ENCODE assay signal across 10 cellular contexts in the genomic region with DNA sequence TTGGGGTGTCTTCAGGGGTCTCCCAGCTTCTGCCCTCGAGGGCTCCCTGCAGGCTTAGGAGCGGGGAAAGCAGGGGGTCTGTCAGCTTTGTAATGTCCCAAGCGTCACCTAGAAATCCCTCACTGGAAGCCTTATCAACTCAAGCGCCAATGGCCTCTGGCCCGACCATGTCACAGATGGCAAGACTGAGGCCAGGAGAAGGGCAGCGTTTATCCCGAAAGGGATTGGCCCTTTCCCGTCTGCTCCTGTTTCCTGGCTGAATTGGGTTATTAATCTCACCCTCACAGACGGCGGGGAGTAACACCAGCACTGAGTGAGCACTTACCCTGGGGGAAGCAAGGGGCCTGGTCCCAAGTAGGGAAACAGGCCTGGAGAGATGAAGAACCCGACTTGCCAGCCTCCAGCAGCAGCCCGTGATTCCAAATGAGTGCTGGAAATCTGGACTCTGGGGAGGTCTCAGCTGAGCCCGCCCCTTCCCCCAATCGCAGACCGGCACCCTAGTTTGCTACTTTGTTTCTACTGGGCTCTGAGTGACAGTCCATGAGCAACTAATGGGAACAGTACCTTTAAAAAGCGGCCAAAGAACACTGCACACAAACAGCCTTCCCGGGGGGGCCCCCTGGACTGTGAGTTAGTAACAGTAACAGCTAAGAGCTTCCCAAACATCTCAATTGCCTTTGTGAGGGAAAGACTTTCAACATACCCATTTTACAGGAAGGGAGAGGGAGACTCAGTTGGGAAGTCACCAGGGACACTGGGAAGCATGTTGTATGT. TPM values are rescaled to one million over a fixed set of nuclear protein-coding genes. Genes with fewer than 3 reads are reported as not detected.
DNase-seq lines count a peak whose midpoint lies in the region; ATAC-seq, FAIRE-seq and TF ChIP-seq lines count a peak whose summit lies in the region.
"Had no signal": no experiment of that assay in that cellular context is flagged by ENCODE, and none has a peak within 500 bp of the region (broad histone marks: within the 10 kb centered on the region; RNA-seq: fewer than 3 reads in every experiment).

No MANE protein-coding gene starts in this region.

- no peaks in the 10 kb centered on the region for H3K36me3 Mint-ChIP-seq in astrocyte (ENCODE audit: low read depth, unreplicated experiment)
- no peaks in the 10 kb centered on the region for H3K36me3 Mint-ChIP-seq in type B pancreatic cell

- H3K79me2 ChIP-seq in KMS-11 (ENCODE audit: insufficient read depth, low read depth): peaks cover 21% of the 10 kb centered on the region
- peaks cover 25% of the 10 kb centered on the region for H3K79me2 ChIP-seq in astrocyte (ENCODE audit: insufficient read depth, low read length)

- H4K20me1 ChIP-seq in KMS-11 (ENCODE audit: insufficient read depth) (peaks cover 6% of the 10 kb centered on the region; the same call in 1 of the 2 replicates), astrocyte (ENCODE audit: insufficient read depth, low read length) (peaks cover 19% of the 10 kb centered on the region)

- intact Hi-C loops in lower lobe of right lung (cut with DNase I): no loop called here

- H3K27ac ChIP-seq in KMS-11 (peak overlapping the region; percentile 74; the same call in 1 of the 2 replicates), astrocyte (ENCODE audit: low read depth, low read length) (no peak overlapping the region), lower lobe of right lung (peak overlapping the region; percentile 88)

- FAIRE-seq in astrocyte (lab: Jason Lieb, UNC): no peak

- no peak overlapping the region for H3K27ac Mint-ChIP-seq in astrocyte (ENCODE audit: unreplicated experiment)
- peak overlapping the region; percentile 36 for H3K27ac Mint-ChIP-seq in type B pancreatic cell

- H3K9me3 ChIP-seq in astrocyte (ENCODE audit: insufficient read depth, low read depth, low read length) (no peaks in the 10 kb centered on the region), lower lobe of right lung (no peaks in the 10 kb centered on the region)
- H3K9me3 ChIP-seq: Caco-2 had no signal

- H3K36me3 ChIP-seq in KMS-11 (ENCODE audit: insufficient read depth): no peaks in the 10 kb centered on the region
- no peaks in the 10 kb centered on the region for H3K36me3 ChIP-seq in astrocyte (ENCODE audit: insufficient read depth, low read length)
- H3K36me3 ChIP-seq in lower lobe of right lung: no peaks in the 10 kb centered on the region

- ATAC-seq in lower lobe of right lung (no peak), HG02678 (IDR thresholded peaks at IDR 0.05; ENCODE audit: unreplicated experiment) (no peak)

- H3K4me3 ChIP-seq in KMS-11 (IDR thresholded peaks at IDR 0.05; ENCODE audit: insufficient read depth, low read depth, low read length) (no peak overlapping the region), astrocyte (ENCODE audit: insufficient read depth, low read depth, low read length) (no peak overlapping the region), lower lobe of right lung (no peak overlapping the region)

- no peaks in the 10 kb centered on the region for H3K27me3 ChIP-seq in KMS-11 (ENCODE audit: insufficient read depth, low read depth)
- no peaks in the 10 kb centered on the region for H3K27me3 ChIP-seq in astrocyte (ENCODE audit: insufficient read depth, low read length)
- no peaks in the 10 kb centered on the region for H3K27me3 ChIP-seq in lower lobe of right lung (ENCODE audit: low read depth)

- peak overlapping the region; percentile 62; the same call in 1 of the 2 replicates for H3K9ac ChIP-seq in KMS-11
- no peak overlapping the region for H3K9ac ChIP-seq in astrocyte (ENCODE audit: low read length)

- peak overlapping the region; percentile 63; the same call in 1 of the 2 replicates for H3K4me2 ChIP-seq in KMS-11
- H3K4me2 ChIP-seq in astrocyte (ENCODE audit: low read length): peak overlapping the region; percentile 77

- H3K4me1 ChIP-seq in KMS-11 (ENCODE audit: low read depth, poor library complexity, severe bottlenecking) (peaks cover 11% of the 10 kb centered on the region), astrocyte (ENCODE audit: insufficient read depth, low read length) (peaks cover 23% of the 10 kb centered on the region), lower lobe of right lung (peaks cover 31% of the 10 kb centered on the region)

- H3K27me3 Mint-ChIP-seq in astrocyte (ENCODE audit: low read depth, unreplicated experiment): no peaks in the 10 kb centered on the region
- H3K27me3 Mint-ChIP-seq in type B pancreatic cell: no peaks in the 10 kb centered on the region

- H3K4me3 Mint-ChIP-seq in astrocyte (ENCODE audit: unreplicated experiment) (no peak overlapping the region), type B pancreatic cell (peak overlapping the region; percentile 25)

- no peak for DNase-seq in astrocyte (ENCODE audit: low read depth)
- no peak for DNase-seq in lower lobe of right lung
- DNase-seq in type B pancreatic cell (ENCODE audit: extremely low spot score, unreplicated experiment): no peak
- DNase-seq in cerebellar nuclear complex (lab: John Stamatoyannopoulos, UW): no peak
- DNase-seq in HK-2 (ENCODE audit: unreplicated experiment): no peak
- DNase-seq: Caco-2; NCI-H2227 treated with DMSO at 0.1 percent for 48 hours; stimulated activated CD4-positive, alpha-beta T cell treated with anti-CD3 and anti-CD28 coated beads, Interleukin-12 subunit alpha, Interleukin-12 subunit beta, amount 100 ng/mL, for 4 hours had no signal

- H3K4me1 Mint-ChIP-seq in astrocyte (ENCODE audit: low read depth, unreplicated experiment) (peaks cover 8% of the 10 kb centered on the region), type B pancreatic cell (ENCODE audit: unreplicated experiment) (peaks cover 32% of the 10 kb centered on the region)

- TF ChIP-seq CTCF in KMS-11 (conservative IDR thresholded peaks at IDR 0.05; ENCODE audit: low read depth, low read length) (no peak), astrocyte (IDR thresholded peaks at IDR 0.05; ENCODE audit: insufficient read depth, low read depth, low read length) (no peak), lower lobe of right lung (IDR thresholded peaks at IDR 0.05) (no peak), type B pancreatic cell (conservative IDR thresholded peaks at IDR 0.05) (no peak)

- H3K9me3 Mint-ChIP-seq in astrocyte (ENCODE audit: unreplicated experiment) (no peaks in the 10 kb centered on the region), type B pancreatic cell (no peaks in the 10 kb centered on the region)

- H2AFZ ChIP-seq in KMS-11 (ENCODE audit: low read depth) (no peak overlapping the region), astrocyte (ENCODE audit: low read depth, low read length) (no peak overlapping the region)

RNA-seq across cellular contexts. Expression of gene NCOR2, which starts 2.1 kb away (rescaled TPM):
- total RNA-seq in astrocyte: 425 and 489 TPM in 2 replicates
- 318 TPM for total RNA-seq in lower lobe of right lung
- 219 and 227 TPM in 2 replicates for total RNA-seq in type B pancreatic cell (ENCODE audit: low replicate concordance)
